8 cellular contexts compared by ENCODE assay signal in the genomic region with DNA sequence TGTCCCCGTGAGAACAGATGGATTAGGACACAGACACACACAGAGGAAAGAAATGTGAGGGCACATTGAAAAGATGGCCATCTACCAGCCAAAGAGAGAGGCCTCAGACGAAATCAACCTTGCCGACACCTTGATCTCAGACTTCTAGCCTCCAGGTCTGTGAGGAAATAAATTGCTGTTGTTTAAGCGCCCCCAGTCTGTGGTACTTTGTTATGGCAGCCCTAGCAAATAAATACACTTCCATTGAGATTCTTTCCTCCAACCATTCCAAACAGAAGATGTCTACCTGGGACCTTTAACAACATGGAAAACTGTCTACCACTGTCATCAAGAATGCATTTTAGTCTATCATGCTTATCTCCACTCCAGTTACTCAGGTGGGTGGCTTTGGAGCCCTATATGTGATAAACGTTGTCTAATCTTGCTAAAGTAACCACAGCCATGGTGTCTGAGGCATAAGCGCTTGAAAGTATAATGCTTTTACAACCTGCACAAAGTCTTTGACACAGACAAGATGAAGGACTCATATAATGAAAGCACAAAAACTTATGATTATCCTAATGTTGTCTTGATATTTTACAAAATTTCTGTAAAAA.
DNase-seq lines count a peak whose midpoint lies in the region; TF ChIP-seq lines count a peak whose summit lies in the region.

No MANE protein-coding gene starts in this region.

- TF ChIP-seq POLR2A in erythroblast (IDR thresholded peaks at IDR 0.05; ENCODE audit: low read length) (no peak), prostate gland (IDR thresholded peaks at IDR 0.05) (no peak)

- H3K79me1 ChIP-seq in H9 (ENCODE audit: insufficient read depth, low read depth, low read length, poor library complexity, severe bottlenecking) = no peaks in the 10 kb centered on the region

- H3K23me2 ChIP-seq in H9 (ENCODE audit: insufficient read length, low read depth, low read length, poor library complexity, severe bottlenecking) = no peaks in the 10 kb centered on the region

- H3K4me1 ChIP-seq in H9 (ENCODE audit: insufficient read depth, low read length) = no peaks in the 10 kb centered on the region
- H3K4me1 ChIP-seq in prostate gland (replicated peaks) = peaks cover 9% of the 10 kb centered on the region

- no peak overlapping the region for H3K14ac ChIP-seq in H9 (ENCODE audit: insufficient read depth, low read length)

- no peak overlapping the region for H3K56ac ChIP-seq in H9 (ENCODE audit: insufficient read length, low read depth, low read length)

- intact Hi-C loops in prostate gland (cut with DNase I) = loop anchor here (10.0 kb wide), 1 partner anchor 551 kb away; no protein-coding TSS in a partner anchor

- TF ChIP-seq CTCF in H9 (conservative IDR thresholded peaks at IDR 0.05) = peak; percentile 81
- TF ChIP-seq CTCF in prostate gland (IDR thresholded peaks at IDR 0.05) = peak in 3 of 4 experiments; percentile 29 to 59 (median 58)

- H2AK5ac ChIP-seq in H9 (ENCODE audit: insufficient read length, low read length) = no peak overlapping the region

- H3K4me2 ChIP-seq in H9 (ENCODE audit: insufficient read depth, insufficient read length, low read length) = no peak overlapping the region

- no peaks in the 10 kb centered on the region for H3K4me1 Mint-ChIP-seq in H9
- H3K4me1 Mint-ChIP-seq in activated T-cell treated with anti-CD3 and anti-CD28 coated beads, Interleukin-2, amount 50 U/mL, for 24 hours (ENCODE audit: low read depth) = no peaks in the 10 kb centered on the region

- H3K36me3 Mint-ChIP-seq in H9 (ENCODE audit: insufficient read depth in 1 of 3, low read depth in 3 of 3) = no peaks in the 10 kb centered on the region
- H3K36me3 Mint-ChIP-seq in activated T-cell treated with anti-CD3 and anti-CD28 coated beads, Interleukin-2, amount 50 U/mL, for 24 hours (ENCODE audit: low read depth) = no peaks in the 10 kb centered on the region

- H3K4me3 ChIP-seq in prostate gland = no peak overlapping the region

- H3K18ac ChIP-seq in H9 (ENCODE audit: insufficient read length, low read depth, low read length) = no peak overlapping the region

- H3K4me3 Mint-ChIP-seq in H9 = no peak overlapping the region
- no peak overlapping the region for H3K4me3 Mint-ChIP-seq in activated T-cell treated with anti-CD3 and anti-CD28 coated beads, Interleukin-2, amount 50 U/mL, for 24 hours

- DNase-seq in DMS53 (lab: John Stamatoyannopoulos, UW) = peak; percentile 91
- DNase-seq in H9 = peak; percentile 55
- DNase-seq in NCI-H82 (lab: John Stamatoyannopoulos, UW) = peak; percentile 77
- peak; percentile 31 to 48 for DNase-seq in erythroblast (lab: John Stamatoyannopoulos, UW)
- no peak for DNase-seq in prostate gland (ENCODE audit: low spot score)
- no peak for DNase-seq in activated T-cell treated with anti-CD3 and anti-CD28 coated beads, Interleukin-2, amount 50 U/mL, for 24 hours
- no peak for DNase-seq in caudate nucleus (lab: John Stamatoyannopoulos, UW)
- DNase-seq in ecto neural progenitor cell (ENCODE audit: low spot score) = no peak

- no peak overlapping the region for H4K8ac ChIP-seq in H9 (replicated peaks; ENCODE audit: insufficient read length, low read depth, low read length)

- no peak overlapping the region for H2BK20ac ChIP-seq in H9 (ENCODE audit: low read depth, low read length, poor library complexity, severe bottlenecking)

- H3K4ac ChIP-seq in H9 (ENCODE audit: low read depth, low read length) = no peak overlapping the region

- H2BK5ac ChIP-seq in H9 (ENCODE audit: insufficient read length, low read length) = no peak overlapping the region

- no peak overlapping the region for H2BK15ac ChIP-seq in H9 (ENCODE audit: low read depth, low read length)

- H3K27ac Mint-ChIP-seq in H9 = no peak overlapping the region; a peak in 1 of 7 replicates
- no peak overlapping the region for H3K27ac Mint-ChIP-seq in activated T-cell treated with anti-CD3 and anti-CD28 coated beads, Interleukin-2, amount 50 U/mL, for 24 hours

- no CpG with 5 or more reads among the region's 6 CpGs for WGBS in H9 (ENCODE audit: extremely low coverage, insufficient read length, low lambda C conversion rate)
- 73% methylated on average over 6 of the region's 6 CpGs for WGBS in prostate gland

- H3K79me2 ChIP-seq in H9 (ENCODE audit: insufficient read depth, low read length) = no peaks in the 10 kb centered on the region

- H4K20me1 ChIP-seq in H9 (ENCODE audit: control insufficient read depth, insufficient read depth, insufficient read length) = no peaks in the 10 kb centered on the region

- H3K9me3 ChIP-seq in H9 (ENCODE audit: control insufficient read depth, low read depth, low read length) (no peaks in the 10 kb centered on the region), prostate gland (no peaks in the 10 kb centered on the region)

- no peak overlapping the region for H2BK120ac ChIP-seq in H9 (ENCODE audit: low read depth, low read length, poor library complexity, severe bottlenecking)

- no peak overlapping the region for H2AFZ ChIP-seq in H9 (ENCODE audit: low read length)

- no peak overlapping the region for H3K27ac ChIP-seq in H9 (ENCODE audit: insufficient read length, low read depth, low read length)
- no peak overlapping the region for H3K27ac ChIP-seq in prostate gland
- H3K27ac ChIP-seq in caudate nucleus (ENCODE audit: low read depth, low read length) = no peak overlapping the region

- no peak overlapping the region for H2BK12ac ChIP-seq in H9 (ENCODE audit: insufficient read length, low read depth, low read length)

- H3K23ac ChIP-seq in H9 (ENCODE audit: insufficient read length, low read depth, low read length) = no peak overlapping the region

- no peak overlapping the region for H4K5ac ChIP-seq in H9 (ENCODE audit: insufficient read length, low read depth, low read length)

- H3K27me3 Mint-ChIP-seq in H9 (ENCODE audit: low read depth) = no peaks in the 10 kb centered on the region; the same call in 1 of the 2 replicates
- H3K27me3 Mint-ChIP-seq in activated T-cell treated with anti-CD3 and anti-CD28 coated beads, Interleukin-2, amount 50 U/mL, for 24 hours = no peaks in the 10 kb centered on the region

- no peaks in the 10 kb centered on the region for H3K36me3 ChIP-seq in prostate gland

- H3K9me3 Mint-ChIP-seq in H9 = no peaks in the 10 kb centered on the region
- no peaks in the 10 kb centered on the region for H3K9me3 Mint-ChIP-seq in activated T-cell treated with anti-CD3 and anti-CD28 coated beads, Interleukin-2, amount 50 U/mL, for 24 hours

- H3K9ac ChIP-seq in H9 (ENCODE audit: extremely low read depth, insufficient read length, low read length) = no peak overlapping the region

- H4K91ac ChIP-seq in H9 (ENCODE audit: insufficient read length, low read depth, low read length) = no peak overlapping the region

- H3T11ph ChIP-seq in H9 (ENCODE audit: low read length) = no peak overlapping the region

- H3K27me3 ChIP-seq in H9 (ENCODE audit: insufficient read depth, low read length) (no peaks in the 10 kb centered on the region), prostate gland (replicated peaks; ENCODE audit: insufficient read depth) (no peaks in the 10 kb centered on the region)

Comparison
In these comparisons a context has a peak if more than half of its experiments do, and no peak if none do; other contexts are left out.
1. DNase-seq: peak in DMS53 (single experiment), H9 (single experiment), NCI-H82 (single experiment) and erythroblast (2 of 2); none in prostate gland (single experiment), activated T-cell treated with anti-CD3 and anti-CD28 coated beads, Interleukin-2, amount 50 U/mL, for 24 hours (single experiment), caudate nucleus (0 of 61) and ecto neural progenitor cell (single experiment).